1 cellular context compared by ENCODE assay signal in the genomic region with DNA sequence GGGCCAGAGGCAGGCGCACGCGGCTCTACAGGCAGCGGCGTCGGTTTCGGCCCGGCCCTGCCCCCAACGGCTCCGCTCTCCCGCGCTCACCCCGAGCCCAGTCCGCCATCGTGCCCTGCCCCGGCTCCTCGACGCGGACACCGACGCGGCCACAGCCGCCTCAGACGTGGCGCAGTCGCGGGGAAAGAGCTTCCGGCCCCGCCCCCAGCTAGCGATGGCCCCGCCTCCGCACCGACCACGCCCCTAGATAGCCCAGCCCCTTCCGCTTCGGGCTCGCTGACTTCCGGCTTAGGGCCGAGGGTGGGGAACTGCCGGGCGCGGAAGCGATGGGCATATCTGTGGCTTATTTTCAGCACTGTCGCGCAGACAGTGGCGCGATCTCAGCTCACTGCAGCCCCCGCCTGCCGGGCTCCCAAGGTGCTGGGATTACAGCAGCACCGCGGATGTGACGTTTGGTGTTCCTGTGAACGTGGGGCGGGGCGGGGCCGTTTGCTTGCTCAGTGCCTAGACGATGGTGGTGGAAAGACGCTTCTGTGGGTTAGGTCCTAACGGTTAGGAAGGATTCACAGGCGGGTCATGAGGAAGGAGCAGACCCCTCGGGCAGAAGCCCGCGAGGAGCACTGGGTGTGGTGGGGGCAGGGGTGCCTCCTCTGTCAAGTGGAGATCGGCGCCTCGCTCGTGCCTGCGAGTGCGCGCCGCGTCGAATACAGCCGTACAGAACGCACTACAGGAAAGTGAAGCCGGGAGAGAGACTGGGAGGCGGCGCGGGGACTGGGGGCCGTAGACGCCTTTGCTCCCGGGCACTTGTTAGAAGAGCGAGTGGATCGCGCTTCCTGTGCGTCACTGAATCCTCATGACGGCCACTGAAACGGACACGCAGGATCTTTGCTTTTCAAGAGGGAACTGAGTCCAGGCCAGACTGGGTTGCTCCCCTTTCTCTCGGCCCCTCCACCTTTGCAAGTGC.
TF ChIP-seq lines count a peak whose summit lies in the region.

A gene with protein sequence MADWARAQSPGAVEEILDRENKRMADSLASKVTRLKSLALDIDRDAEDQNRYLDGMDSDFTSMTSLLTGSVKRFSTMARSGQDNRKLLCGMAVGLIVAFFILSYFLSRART (minus strand): TSS at position 187 of the 964 bp plus-strand sequence. CDS start 78 bp downstream, at position 109.
RIC8A (plus strand) TSS at position 496 of the 964 bp plus-strand sequence. CDS start 1,147 bp downstream, outside the sequence.

TF ChIP-seq in SK-N-SH, 30 proteins besides CTCF, POLR2A, EP300 and RAD21 (continued from another document):
- TF ChIP-seq REST (IDR thresholded peaks at IDR 0.05; ENCODE audit: low read depth, low read length) (peak; percentile 69; the same call in 1 of the 2 replicates), RCOR1 (IDR thresholded peaks at IDR 0.05; ENCODE audit: low read length) (no peak), CHD2 (IDR thresholded peaks at IDR 0.05; ENCODE audit: low read length, partially characterized antibody) (no peak), NRF1 (IDR thresholded peaks at IDR 0.05; ENCODE audit: low read depth, low read length) (peak; percentile 42), SMC3 (IDR thresholded peaks at IDR 0.05; ENCODE audit: low read depth, low read length) (no peak), GABPA (IDR thresholded peaks at IDR 0.05; ENCODE audit: low read depth) (peak; percentile 88), FOXM1 (IDR thresholded peaks at IDR 0.05; ENCODE audit: low read depth) (no peak), FOXJ3 (CRISPR knock-in tag; IDR thresholded peaks at IDR 0.05) (no peak), TCF12 (IDR thresholded peaks at IDR 0.05) (no peak)
TF ChIP-seq in SK-N-SH: peak in this region for 10.
